Comparison of ENCODE assay signal across 20 cellular contexts in genomic region chr7:47866120-47866519, GRCh38.
"Had no signal": no experiment of that assay in that cellular context is flagged by ENCODE, and none has a peak within 500 bp of the region (broad histone marks: within the 10 kb centered on the region; RNA-seq: fewer than 3 reads in every experiment).

No MANE protein-coding gene starts in this region.

- H3K4me3 Mint-ChIP-seq: effector memory CD8-positive, alpha-beta T cell; memory B cell; naive B cell; natural killer cell treated with Interleukin-12 subunit alpha and Interleukin-12 subunit beta and Interleukin-15 and Interleukin-18, amount 100 ng/mL, for 72 hours; neural crest cell; stimulated activated effector memory CD8-positive, alpha-beta T cell treated with anti-CD3 and anti-CD28 coated beads, Interleukin-12 subunit alpha, Interleukin-12 subunit beta, amount 100 ng/mL, for 72 hours had no signal

- H2AFZ ChIP-seq: parathyroid adenoma had no signal

- H3K36me3 Mint-ChIP-seq: memory B cell; naive B cell; natural killer cell treated with Interleukin-12 subunit alpha and Interleukin-12 subunit beta and Interleukin-15 and Interleukin-18, amount 100 ng/mL, for 72 hours; stimulated activated effector memory CD8-positive, alpha-beta T cell treated with anti-CD3 and anti-CD28 coated beads, Interleukin-12 subunit alpha, Interleukin-12 subunit beta, amount 100 ng/mL, for 72 hours had no signal

- H3K9me3 Mint-ChIP-seq: effector memory CD8-positive, alpha-beta T cell; memory B cell; naive B cell; natural killer cell treated with Interleukin-12 subunit alpha and Interleukin-12 subunit beta and Interleukin-15 and Interleukin-18, amount 100 ng/mL, for 72 hours; neural crest cell; stimulated activated effector memory CD8-positive, alpha-beta T cell treated with anti-CD3 and anti-CD28 coated beads, Interleukin-12 subunit alpha, Interleukin-12 subunit beta, amount 100 ng/mL, for 72 hours had no signal

- ATAC-seq: effector memory CD8-positive, alpha-beta T cell; natural killer cell treated with Interleukin-12 subunit alpha and Interleukin-12 subunit beta and Interleukin-15 and Interleukin-18, amount 100 ng/mL, for 72 hours; sciatic nerve; stimulated activated effector memory CD8-positive, alpha-beta T cell treated with anti-CD3 and anti-CD28 coated beads, Interleukin-12 subunit alpha, Interleukin-12 subunit beta, amount 100 ng/mL, for 72 hours had no signal

- H3K9ac ChIP-seq: parathyroid adenoma had no signal

- DNase-seq: cortex of kidney; effector memory CD8-positive, alpha-beta T cell; naive B cell; stimulated activated CD4-positive, alpha-beta T cell treated with anti-CD3 and anti-CD28 coated beads, Interleukin-2, amount 100 ng/mL, for 24 hours; stimulated activated CD4-positive, alpha-beta T cell treated with anti-CD3 and anti-CD28 coated beads, Interleukin-4, amount 100 ng/mL, for 24 hours; stimulated activated naive CD4-positive, alpha-beta T cell treated with Interleukin-2 at 50 U/mL for 16 hours; stomach; thyroid gland; trophoblast cell had no signal

- H3K27me3 Mint-ChIP-seq: naive B cell, progenitor cell of endocrine pancreas had no signal

- H3K27ac Mint-ChIP-seq: effector memory CD8-positive, alpha-beta T cell; memory B cell; natural killer cell treated with Interleukin-12 subunit alpha and Interleukin-12 subunit beta and Interleukin-15 and Interleukin-18, amount 100 ng/mL, for 72 hours; progenitor cell of endocrine pancreas; stimulated activated effector memory CD8-positive, alpha-beta T cell treated with anti-CD3 and anti-CD28 coated beads, Interleukin-12 subunit alpha, Interleukin-12 subunit beta, amount 100 ng/mL, for 72 hours had no signal

- H3K4me1 ChIP-seq: parathyroid adenoma, stomach, thyroid gland had no signal

- FAIRE-seq: endometrium, frontal cortex, keratinocyte had no signal

- H3K4me3 ChIP-seq: lung, stomach, thyroid gland had no signal

- H3K36me3 ChIP-seq: stomach, thyroid gland had no signal

- H3K79me2 ChIP-seq: parathyroid adenoma had no signal

- H3K27ac ChIP-seq: parathyroid adenoma, stomach, thyroid gland had no signal

- H3K4me1 Mint-ChIP-seq: memory B cell, naive B cell, neural crest cell had no signal

- H3K27me3 ChIP-seq: stomach, thyroid gland had no signal

- H3K9me3 ChIP-seq: stomach, thyroid gland had no signal
